Comparison of ENCODE assay signal across 24 cellular contexts in the genomic region with DNA sequence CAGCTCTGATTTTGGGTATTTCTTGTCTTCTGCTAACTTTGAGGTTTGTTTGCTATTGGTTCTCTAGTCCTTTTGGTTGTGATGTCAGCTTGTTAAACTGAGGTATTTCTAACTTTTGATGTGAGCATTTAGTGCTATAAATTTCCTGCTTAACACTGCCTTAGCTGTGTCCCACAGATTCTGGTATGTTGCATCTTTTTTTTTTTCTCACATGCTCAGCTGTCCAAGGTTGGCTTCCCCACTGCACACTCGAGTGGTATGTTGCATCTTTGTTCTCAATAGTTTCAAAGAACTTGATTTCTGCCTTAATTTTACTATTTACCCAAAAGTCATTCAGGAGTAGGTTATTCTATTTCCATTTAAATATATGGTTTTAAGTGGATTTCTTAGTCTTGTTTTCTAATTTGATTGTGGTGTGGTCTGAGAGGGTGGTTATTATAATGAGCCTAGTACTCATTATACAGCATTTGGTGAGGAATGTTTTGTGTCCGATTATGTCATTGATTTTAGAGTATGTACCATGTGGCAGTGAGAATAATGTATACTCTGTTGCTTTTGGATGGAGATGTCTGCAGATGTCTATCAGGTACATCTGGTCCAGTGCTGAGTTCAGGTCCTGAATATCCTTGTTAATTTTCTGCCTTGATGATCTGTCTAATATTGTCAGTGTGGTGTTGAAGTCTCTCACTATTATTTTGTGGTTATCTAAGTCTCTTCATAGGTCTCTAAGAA. TPM values are rescaled to one million over a fixed set of nuclear protein-coding genes. Genes with fewer than 3 reads are reported as not detected.
A peak's percentile ranks its signal among the peaks of the same experiment; 100 is the strongest.
DNase-seq lines count a peak whose midpoint lies in the region; FAIRE-seq and TF ChIP-seq lines count a peak whose summit lies in the region.
"Had no signal": no experiment of that assay in that cellular context is flagged by ENCODE, and none has a peak within 500 bp of the region (broad histone marks: within the 10 kb centered on the region; RNA-seq: fewer than 3 reads in every experiment).

No MANE protein-coding gene starts in this region.

- in situ Hi-C loops in transverse colon (cut with MboI; ENCODE audit: low pct_ligation_motif_present in 1 of 4, low pct_unique_long_range_greater_than_20kb in 1 of 4, low sequenced_read_pairs in 3 of 4): no loop called here

- H3K27ac Mint-ChIP-seq in HFFc6 (peak overlapping the region; percentile 35), astrocyte (ENCODE audit: unreplicated experiment) (no peak overlapping the region)
- H3K27ac Mint-ChIP-seq: B cell; CD4-positive, CD25-positive, alpha-beta regulatory T cell; CD8-positive, alpha-beta T cell had no signal

- H3K36me3 ChIP-seq in ACC112 (ENCODE audit: insufficient read depth, low read length): peaks cover 57% of the 10 kb centered on the region
- H3K36me3 ChIP-seq in astrocyte (ENCODE audit: insufficient read depth, low read length): peaks cover 64% of the 10 kb centered on the region
- no peaks in the 10 kb centered on the region for H3K36me3 ChIP-seq in transverse colon
- H3K36me3 ChIP-seq: BLaER1, HAP-1 had no signal

- peaks cover 97% of the 10 kb centered on the region for H3K36me3 Mint-ChIP-seq in HFFc6 (ENCODE audit: low read depth)
- H3K36me3 Mint-ChIP-seq in astrocyte (ENCODE audit: low read depth, unreplicated experiment): peaks cover 26% of the 10 kb centered on the region
- H3K36me3 Mint-ChIP-seq: CD4-positive, CD25-positive, alpha-beta regulatory T cell had no signal

- no peaks in the 10 kb centered on the region; the same call in 1 of the 2 replicates for H3K27me3 Mint-ChIP-seq in HFFc6 (ENCODE audit: insufficient read depth)
- no peaks in the 10 kb centered on the region for H3K27me3 Mint-ChIP-seq in astrocyte (ENCODE audit: low read depth, unreplicated experiment)

- H3K9me3 ChIP-seq in astrocyte (ENCODE audit: insufficient read depth, low read depth, low read length) (no peaks in the 10 kb centered on the region), transverse colon (no peaks in the 10 kb centered on the region)
- H3K9me3 ChIP-seq: BLaER1, Caco-2, HAP-1 had no signal

- peak; percentile 49 for FAIRE-seq in astrocyte (lab: Jason Lieb, UNC)
- FAIRE-seq: D721Med, GM19239, H54 had no signal

- no peak overlapping the region for H3K4me3 ChIP-seq in ACC112 (ENCODE audit: low read depth, low read length)
- no peak overlapping the region for H3K4me3 ChIP-seq in astrocyte (ENCODE audit: insufficient read depth, low read depth, low read length)
- H3K4me3 ChIP-seq in foreskin fibroblast (ENCODE audit: low read depth in 1 of 2, low read length in 2 of 2): no peak overlapping the region
- no peak overlapping the region for H3K4me3 ChIP-seq in transverse colon
- H3K4me3 ChIP-seq: BLaER1, HAP-1 had no signal

- H3K79me2 ChIP-seq in ACC112 (ENCODE audit: control insufficient read depth, insufficient read depth, low read length, unreplicated experiment): peaks cover 99% of the 10 kb centered on the region
- H3K79me2 ChIP-seq in astrocyte (ENCODE audit: insufficient read depth, low read length): peaks cover 100% of the 10 kb centered on the region

- TF ChIP-seq CTCF in HFFc6 (IDR thresholded peaks at IDR 0.05): no peak
- no peak for TF ChIP-seq CTCF in astrocyte (IDR thresholded peaks at IDR 0.05; ENCODE audit: insufficient read depth, low read depth, low read length)
- no peak for TF ChIP-seq CTCF in foreskin fibroblast (IDR thresholded peaks at IDR 0.05; ENCODE audit: low read depth, low read length)
- no peak for TF ChIP-seq CTCF in GM20000 (IDR thresholded peaks at IDR 0.05; ENCODE audit: extremely low read depth, missing control alignments)
- TF ChIP-seq CTCF in transverse colon (IDR thresholded peaks at IDR 0.05): no peak

- H3K9ac ChIP-seq in astrocyte (ENCODE audit: low read length): no peak overlapping the region
- H3K9ac ChIP-seq: BLaER1 had no signal

- 17 to 64% methylated on average over 1 to 2 of the region's 2 CpGs for WGBS in transverse colon (ENCODE audit: low coverage in 1 of 2), 2 donors

- H3K27me3 ChIP-seq in ACC112 (ENCODE audit: insufficient read depth, low read length) (no peaks in the 10 kb centered on the region), astrocyte (ENCODE audit: insufficient read depth, low read length) (no peaks in the 10 kb centered on the region), transverse colon (no peaks in the 10 kb centered on the region)
- H3K27me3 ChIP-seq: BLaER1 had no signal

- no peak for DNase-seq in HFFc6
- DNase-seq in astrocyte (ENCODE audit: low read depth): no peak
- DNase-seq in foreskin fibroblast: no peak
- no peak for DNase-seq in GDM1 (lab: John Stamatoyannopoulos, UW)
- DNase-seq in GM20000 (ENCODE audit: low spot score): no peak
- DNase-seq in transverse colon: no peak
- DNase-seq: 8988T; Caco-2; CD4-positive, CD25-positive, alpha-beta regulatory T cell; CD8-positive, alpha-beta T cell; DMS 273 treated with DMSO at 0.1 percent for 48 hours; DMS79 treated with DMSO at 0.1 percent for 48 hours; GOT3 had no signal

- H4K20me1 ChIP-seq in astrocyte (ENCODE audit: insufficient read depth, low read length): peaks cover 92% of the 10 kb centered on the region
- H4K20me1 ChIP-seq: BLaER1 had no signal

- H3K9me3 Mint-ChIP-seq in HFFc6 (peaks cover 6% of the 10 kb centered on the region; the same call in 1 of the 2 replicates), astrocyte (ENCODE audit: unreplicated experiment) (peaks cover 7% of the 10 kb centered on the region)

- TF ChIP-seq EP300 in transverse colon (IDR thresholded peaks at IDR 0.05; ENCODE audit: low read depth): no peak

- intact Hi-C loops in transverse colon (cut with DNase I; ENCODE audit: low total_unique reads): no loop called here

- H2AFZ ChIP-seq in ACC112 (ENCODE audit: low read length, unreplicated experiment) (no peak overlapping the region), astrocyte (ENCODE audit: low read depth, low read length) (no peak overlapping the region)

- H3K4me3 Mint-ChIP-seq in HFFc6: no peak overlapping the region; the same call in 1 of the 2 replicates
- no peak overlapping the region for H3K4me3 Mint-ChIP-seq in astrocyte (ENCODE audit: unreplicated experiment)
- H3K4me3 Mint-ChIP-seq: B cell; CD4-positive, CD25-positive, alpha-beta regulatory T cell; CD8-positive, alpha-beta T cell had no signal

- TF ChIP-seq POLR2A in transverse colon (IDR thresholded peaks at IDR 0.05): no peak

- 0 out of 2 replicates have a peak overlapping the region, but pooled peaks have one; percentile 8 for H3K27ac ChIP-seq in ACC112 (ENCODE audit: low read depth, low read length)
- no peak overlapping the region for H3K27ac ChIP-seq in astrocyte (ENCODE audit: low read depth, low read length)
- no peak overlapping the region for H3K27ac ChIP-seq in transverse colon
- H3K27ac ChIP-seq: BLaER1, C4-2B had no signal

- H3K4me1 Mint-ChIP-seq in HFFc6 (ENCODE audit: low read depth) (peaks cover 88% of the 10 kb centered on the region), astrocyte (ENCODE audit: low read depth, unreplicated experiment) (no peaks in the 10 kb centered on the region)
- H3K4me1 Mint-ChIP-seq: CD4-positive, CD25-positive, alpha-beta regulatory T cell had no signal

- H3K4me1 ChIP-seq in ACC112 (ENCODE audit: control insufficient read depth, insufficient read depth, low read length, unreplicated experiment) (peaks cover 24% of the 10 kb centered on the region), astrocyte (ENCODE audit: insufficient read depth, low read length) (no peaks in the 10 kb centered on the region), transverse colon (no peaks in the 10 kb centered on the region)
- H3K4me1 ChIP-seq: BLaER1, Caco-2, HAP-1 had no signal

- H3K4me2 ChIP-seq in astrocyte (ENCODE audit: low read length): no peak overlapping the region
- H3K4me2 ChIP-seq: BLaER1 had no signal

RNA-seq across cellular contexts. Expression of a gene that starts 42.2 kb away (rescaled TPM):
- 1 to 10 TPM in 3 of 6 experiments, under 1 TPM in 3; 0.74 to 2.3 (median 0.93) TPM for total RNA-seq in HFFc6 (2021; fragmentation: NEBNext Ultra II Directional; extraction: Animal tissue kit (Norgen Biotek cat#: 25700))
- 0.26 and 0.57 TPM in 2 replicates for total RNA-seq in astrocyte
- not detected for total RNA-seq in transverse colon
- total RNA-seq: A673; B cell; CD4-positive, CD25-positive, alpha-beta regulatory T cell; CD8-positive, alpha-beta T cell; Daoy; G401 had no signal
